ENCODE assay signal across 9 cellular contexts in the genomic region with DNA sequence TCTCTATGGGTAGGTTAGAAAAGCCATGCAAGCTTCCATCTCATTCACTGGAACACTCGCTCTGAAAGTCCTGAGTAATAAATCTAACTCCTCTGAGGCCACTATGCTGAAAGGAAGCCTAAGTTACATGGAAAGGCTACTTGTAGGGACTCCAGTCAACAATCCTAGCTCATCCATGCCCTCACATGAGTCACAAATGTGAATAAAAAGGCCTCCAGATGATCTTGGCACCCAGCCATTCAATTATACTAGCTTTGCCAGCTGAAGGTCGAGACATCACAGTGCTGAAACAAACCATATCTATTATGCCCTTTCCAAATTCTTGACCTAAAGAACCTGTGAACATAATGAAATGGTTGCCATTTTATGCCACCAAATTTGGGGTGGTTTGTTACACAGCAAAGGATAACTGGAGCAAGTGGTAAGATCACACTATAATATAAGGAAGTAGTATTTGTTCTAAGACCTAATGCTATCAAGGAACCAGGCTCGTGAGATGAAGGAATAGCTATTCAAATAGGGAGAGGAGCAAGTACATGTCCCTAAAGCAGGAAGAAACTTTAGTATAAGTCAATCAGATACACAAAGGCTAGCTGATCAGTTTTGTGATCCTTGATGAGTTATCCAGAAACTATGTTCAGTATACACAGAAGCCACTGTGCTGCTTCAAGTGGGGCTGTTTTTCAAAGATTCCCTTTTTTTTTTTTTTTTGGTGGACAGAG.
DNase-seq lines count a peak whose midpoint lies in the region; ATAC-seq and TF ChIP-seq lines count a peak whose summit lies in the region.
"Had no signal": no experiment of that assay in that cellular context is flagged by ENCODE, and none has a peak within 500 bp of the region (broad histone marks: within the 10 kb centered on the region; RNA-seq: fewer than 3 reads in every experiment).

No MANE protein-coding gene starts in this region.

- H3K4me3 ChIP-seq in psoas muscle (no peak overlapping the region), OCI-LY7 (ENCODE audit: low read depth, low read length, poor library complexity, severe bottlenecking) (no peak overlapping the region)

- peaks cover 54 to 81% of the 10 kb centered on the region in 2 donors for H3K4me1 Mint-ChIP-seq in immature natural killer cell

- H3K4me2 ChIP-seq in OCI-LY7 (ENCODE audit: low read length), result no peak overlapping the region

- ATAC-seq in psoas muscle, result peak; percentile 43 to 52 (median 46)

- H3K36me3 Mint-ChIP-seq in immature natural killer cell, result no peaks in the 10 kb centered on the region

- H3K9me2 ChIP-seq in OCI-LY7 (ENCODE audit: insufficient read depth, low read length), result no peaks in the 10 kb centered on the region

- intact Hi-C loops in psoas muscle (cut with DNase I) (loop anchor here in 1 of 2 donors (10.0 kb wide), 1 partner anchor 469 kb away; no protein-coding TSS in a partner anchor), OCI-LY7 (cut with micrococcal nuclease; ENCODE audit: unreplicated experiment) (no loop called here)

- H3K9me3 ChIP-seq in psoas muscle (no peaks in the 10 kb centered on the region), OCI-LY7 (ENCODE audit: low read length) (no peaks in the 10 kb centered on the region)

- no peaks in the 10 kb centered on the region for H3K9me3 Mint-ChIP-seq in immature natural killer cell

- CTCF ChIA-PET in OCI-LY7 (lab: Charles Lee; ENCODE audit: unreplicated experiment), result no interaction called here

- H3K4me3 Mint-ChIP-seq in immature natural killer cell, result peak overlapping the region in 1 of 5 donors; percentile 12

- no peaks in the 10 kb centered on the region for H3K79me2 ChIP-seq in OCI-LY7 (ENCODE audit: insufficient read depth, low read depth, low read length)

- BruUV-seq in OCI-LY7 (replicated peaks; lab: Mats Ljungman, UMichigan), result no TSS peak

- H3K27me3 Mint-ChIP-seq in immature natural killer cell (ENCODE audit: low read depth in 3 of 3), result no peaks in the 10 kb centered on the region
- H3K27me3 Mint-ChIP-seq: B cell had no signal

- H3K27ac ChIP-seq in psoas muscle, result peak overlapping the region; percentile 17
- no peak overlapping the region for H3K27ac ChIP-seq in OCI-LY7 (ENCODE audit: low read depth, low read length, poor library complexity, severe bottlenecking)

- TF ChIP-seq CTCF in psoas muscle (IDR thresholded peaks at IDR 0.05), result no peak
- TF ChIP-seq CTCF in OCI-LY7 (conservative IDR thresholded peaks at IDR 0.05; ENCODE audit: low read length), result no peak

- H3K4me1 ChIP-seq in psoas muscle (peaks cover 62% of the 10 kb centered on the region), OCI-LY7 (ENCODE audit: insufficient read depth, low read length, poor library complexity, severe bottlenecking) (no peaks in the 10 kb centered on the region)

- H3K27ac Mint-ChIP-seq in immature natural killer cell, result peak overlapping the region in 3 of 6 donors; percentile 6 to 34 (median 8)
- H3K27ac Mint-ChIP-seq: B cell had no signal

- H4K20me1 ChIP-seq in OCI-LY7 (ENCODE audit: insufficient read depth, low read length), result peaks cover 15% of the 10 kb centered on the region

- H3K27me3 ChIP-seq in psoas muscle (ENCODE audit: insufficient read depth in 3 of 3, low read length in 2 of 3), result no peaks in the 10 kb centered on the region

- WGBS in psoas muscle, 3 donors, result 52 to 60% (median 58%) methylated on average over 3 of the region's 3 CpGs

- no peak overlapping the region for H2AFZ ChIP-seq in OCI-LY7 (ENCODE audit: low read length)

- DNase-seq in NCI-H82 (lab: John Stamatoyannopoulos, UW), result peak; percentile 12
- DNase-seq in NCI-H82 treated with DMSO at 0.1 percent for 48 hours (lab: John Stamatoyannopoulos, UW; ENCODE audit: unreplicated experiment), result no peak
- peak; percentile 61 for DNase-seq in NCI-H2196 treated with DMSO at 0.1 percent for 48 hours (lab: John Stamatoyannopoulos, UW; ENCODE audit: unreplicated experiment)
- DNase-seq in brain pericyte (ENCODE audit: low read depth, low spot score), result peak; percentile 37
- no peak for DNase-seq in psoas muscle
- DNase-seq in stimulated activated CD4-positive, alpha-beta T cell treated with anti-CD3 and anti-CD28 coated beads, Interleukin-15, amount 100 ng/mL, for 24 hours, result no peak
- DNase-seq in OCI-LY7 (ENCODE audit: low spot score), result no peak
- DNase-seq in immature natural killer cell, result no peak

- POLR2A ChIA-PET in OCI-LY7 (lab: Charles Lee), result interaction anchor here (0.7 kb wide), 1 partner anchor 13 kb away, joined by 3 read pairs; no protein-coding TSS in a partner anchor

- H3K36me3 ChIP-seq in psoas muscle (ENCODE audit: insufficient read depth in 1 of 2, low read depth in 1 of 2), result no peaks in the 10 kb centered on the region
- H3K36me3 ChIP-seq in OCI-LY7 (ENCODE audit: insufficient read depth, low read length), result no peaks in the 10 kb centered on the region

Comparison
In these comparisons a context has a peak if more than half of its experiments do, and no peak if none do; other contexts are left out.
1. DNase-seq: peak in NCI-H82 (single experiment), NCI-H2196 treated with DMSO at 0.1 percent for 48 hours (single experiment) and brain pericyte (single experiment); none in NCI-H82 treated with DMSO at 0.1 percent for 48 hours (single experiment), psoas muscle (0 of 2), stimulated activated CD4-positive, alpha-beta T cell treated with anti-CD3 and anti-CD28 coated beads, Interleukin-15, amount 100 ng/mL, for 24 hours (single experiment), OCI-LY7 (single experiment) and immature natural killer cell (0 of 3).